ENCODE assay signal across 18 cellular contexts in genomic region chr9:123406691-123407536, GRCh38. TPM values are rescaled to one million over a fixed set of nuclear protein-coding genes. Genes with fewer than 3 reads are reported as not detected.
A peak's percentile ranks its signal among the peaks of the same experiment; 100 is the strongest.
DNase-seq lines count a peak whose midpoint lies in the region; ATAC-seq and TF ChIP-seq lines count a peak whose summit lies in the region.
"Had no signal": no experiment of that assay in that cellular context is flagged by ENCODE, and none has a peak within 500 bp of the region (broad histone marks: within the 10 kb centered on the region; RNA-seq: fewer than 3 reads in every experiment).

No MANE protein-coding gene starts in this region.

- peak; percentile 48 for ATAC-seq in foreskin keratinocyte
- ATAC-seq: activated CD8-positive, alpha-beta T cell treated with anti-CD3 and anti-CD28 coated beads for 36 hours; stimulated activated naive CD8-positive, alpha-beta T cell treated with anti-CD3 and anti-CD28 coated beads, Interleukin-15, Interleukin-2, amounts not matched to agents 100 U/mL and 50 U/mL, for 24 hours had no signal

- no peaks in the 10 kb centered on the region for H3K27me3 Mint-ChIP-seq in activated CD4-positive, alpha-beta T cell treated with anti-CD3 and anti-CD28 coated beads, Interleukin-2, amount 10 ng/mL, durations not matched to agents 7 days and 5 days
- H3K27me3 Mint-ChIP-seq: activated CD8-positive, alpha-beta T cell treated with anti-CD3 and anti-CD28 coated beads for 36 hours had no signal

- H3K4me1 ChIP-seq in NT2/D1 (ENCODE audit: insufficient read depth, insufficient read length): peaks cover 26% of the 10 kb centered on the region
- no peaks in the 10 kb centered on the region for H3K4me1 ChIP-seq in foreskin keratinocyte
- H3K4me1 ChIP-seq in spleen: peaks cover 0 to 6% (median 0%) of the 10 kb centered on the region in 6 donors

- H3K9me3 Mint-ChIP-seq in activated CD4-positive, alpha-beta T cell treated with anti-CD3 and anti-CD28 coated beads, Interleukin-2, amount 10 ng/mL, durations not matched to agents 7 days and 5 days: no peaks in the 10 kb centered on the region
- H3K9me3 Mint-ChIP-seq: activated CD8-positive, alpha-beta T cell treated with anti-CD3 and anti-CD28 coated beads for 36 hours had no signal

- POLR2A ChIA-PET in activated CD4-positive, alpha-beta T cell treated with anti-CD3 and anti-CD28 coated beads, Interleukin-2, amount 10 ng/mL, durations not matched to agents 7 days and 5 days (lab: Charles Lee): no interaction called here

- H3K36me3 ChIP-seq in NT2/D1 (ENCODE audit: insufficient read depth, insufficient read length, low read length) (no peaks in the 10 kb centered on the region), spleen (peaks cover 0 to 63% (median 3%) of the 10 kb centered on the region in 6 donors)

- TF ChIP-seq POLR2A in spleen (IDR thresholded peaks at IDR 0.05): no peak

- no peaks in the 10 kb centered on the region for H3K36me3 Mint-ChIP-seq in activated CD4-positive, alpha-beta T cell treated with anti-CD3 and anti-CD28 coated beads, Interleukin-2, amount 10 ng/mL, durations not matched to agents 7 days and 5 days (ENCODE audit: low read depth)

- H3K27me3 ChIP-seq in NT2/D1 (ENCODE audit: insufficient read depth, insufficient read length) (peaks cover 8% of the 10 kb centered on the region), foreskin keratinocyte (no peaks in the 10 kb centered on the region), spleen (replicated peaks in 1 of 7) (no peaks in the 10 kb centered on the region)

- CTCF ChIA-PET in activated CD4-positive, alpha-beta T cell treated with anti-CD3 and anti-CD28 coated beads, Interleukin-2, amount 10 ng/mL, durations not matched to agents 7 days and 5 days (lab: Charles Lee): no interaction called here

- TF ChIP-seq CTCF in foreskin keratinocyte (conservative IDR thresholded peaks at IDR 0.05) (no peak), spleen (IDR thresholded peaks at IDR 0.05 in 8 of 11, conservative IDR thresholded peaks at IDR 0.05 in 3 of 11) (no peak)

- H3K27ac ChIP-seq in foreskin keratinocyte: no peak overlapping the region
- H3K27ac ChIP-seq in spleen: no peak overlapping the region
- H3K27ac ChIP-seq: epithelial cell of prostate had no signal

- H3K4me3 ChIP-seq in NT2/D1 (ENCODE audit: insufficient read length, low read depth): no peak overlapping the region
- H3K4me3 ChIP-seq in spleen: no peak overlapping the region

- H3K9me3 ChIP-seq in NT2/D1 (ENCODE audit: insufficient read depth, low read length) (no peaks in the 10 kb centered on the region), spleen (no peaks in the 10 kb centered on the region)

- H3K27ac Mint-ChIP-seq in activated CD4-positive, alpha-beta T cell treated with anti-CD3 and anti-CD28 coated beads, Interleukin-2, amount 10 ng/mL, durations not matched to agents 7 days and 5 days: peak overlapping the region; percentile 65
- H3K27ac Mint-ChIP-seq: activated CD8-positive, alpha-beta T cell treated with anti-CD3 and anti-CD28 coated beads for 36 hours had no signal

- no peak for DNase-seq in activated CD4-positive, alpha-beta T cell treated with anti-CD3 and anti-CD28 coated beads, Interleukin-2, amount 10 ng/mL, durations not matched to agents 7 days and 5 days
- no peak for DNase-seq in activated CD4-positive, alpha-beta T cell treated with anti-CD3 and anti-CD28 coated beads, Interleukin-2, amount 50 U/mL, for 1 hour
- DNase-seq in NT2/D1 (ENCODE audit: low read depth, low spot score): peak; percentile 50
- DNase-seq in foreskin keratinocyte: no peak
- DNase-seq in spleen: peak; percentile 30
- DNase-seq in GM19238 (ENCODE audit: insufficient read length, low spot score): no peak
- no peak for DNase-seq in HuH-7.5 (ENCODE audit: low spot score)
- DNase-seq in cerebellar nuclear complex (lab: John Stamatoyannopoulos, UW): no peak
- DNase-seq: activated CD8-positive, alpha-beta T cell treated with anti-CD3 and anti-CD28 coated beads for 36 hours; activated gamma-delta T cell treated with Interleukin-2 at 50 U/mL for 16 hours; EL; stimulated activated CD4-positive, alpha-beta T cell treated with anti-CD3 and anti-CD28 coated beads, Interleukin-4, amount 100 ng/mL, for 1 hour; stimulated activated naive CD8-positive, alpha-beta T cell treated with anti-CD3 and anti-CD28 coated beads, Interleukin-15, Interleukin-2, amounts not matched to agents 100 U/mL and 50 U/mL, for 24 hours had no signal

- H3K4me3 Mint-ChIP-seq in activated CD4-positive, alpha-beta T cell treated with anti-CD3 and anti-CD28 coated beads, Interleukin-2, amount 10 ng/mL, durations not matched to agents 7 days and 5 days: no peak overlapping the region
- H3K4me3 Mint-ChIP-seq: activated CD8-positive, alpha-beta T cell treated with anti-CD3 and anti-CD28 coated beads for 36 hours had no signal

- intact Hi-C loops in spleen (cut with DNase I; ENCODE audit: low total_unique reads): no loop called here

- 76 to 85% (median 83%) methylated on average over 25 of the region's 25 CpGs for WGBS in spleen, 5 donors

- H3K4me1 Mint-ChIP-seq in activated CD4-positive, alpha-beta T cell treated with anti-CD3 and anti-CD28 coated beads, Interleukin-2, amount 10 ng/mL, durations not matched to agents 7 days and 5 days: no peaks in the 10 kb centered on the region

- peak overlapping the region; percentile 58 for H3K9ac ChIP-seq in NT2/D1 (ENCODE audit: insufficient read length, low read depth)

RNA-seq across cellular contexts. Expression of gene CRB2, which starts 50.9 kb away (rescaled TPM):
- not detected for total RNA-seq in activated CD4-positive, alpha-beta T cell treated with anti-CD3 and anti-CD28 coated beads, Interleukin-2, amount 10 ng/mL, durations not matched to agents 7 days and 5 days
- not detected in 2 replicates for total RNA-seq in foreskin keratinocyte
- polyA plus RNA-seq in foreskin keratinocyte: not detected in 2 replicates
- total RNA-seq in spleen: 1 to 10 TPM in 6 of 7 donors, under 1 TPM in 1; 0.34 to 3.0 (median 2.2) TPM
- polyA plus RNA-seq in spleen: 1 to 10 TPM in 1 of 3 donors, under 1 TPM in 2; 0.42 to 1.2 (median 0.52) TPM
- total RNA-seq: bronchial epithelial cell; mononuclear cell; pulmonary artery endothelial cell; T-helper 2 cell treated with Interferon-gamma antibody and Interleukin-4, amounts not matched to agents 100 ng/mL and 5 ng/mL, for 36 hours had no signal

Comparison
In these comparisons a context has a peak if more than half of its experiments do, and no peak if none do; other contexts are left out.
1. DNase-seq: peak in NT2/D1 (single experiment) and spleen (single experiment); none in activated CD4-positive, alpha-beta T cell treated with anti-CD3 and anti-CD28 coated beads, Interleukin-2, amount 10 ng/mL, durations not matched to agents 7 days and 5 days (single experiment), activated CD4-positive, alpha-beta T cell treated with anti-CD3 and anti-CD28 coated beads, Interleukin-2, amount 50 U/mL, for 1 hour (single experiment), foreskin keratinocyte (0 of 2), GM19238 (single experiment), HuH-7.5 (single experiment) and cerebellar nuclear complex (0 of 2).